ENCODE assay signal across 21 cellular contexts in the genomic region with DNA sequence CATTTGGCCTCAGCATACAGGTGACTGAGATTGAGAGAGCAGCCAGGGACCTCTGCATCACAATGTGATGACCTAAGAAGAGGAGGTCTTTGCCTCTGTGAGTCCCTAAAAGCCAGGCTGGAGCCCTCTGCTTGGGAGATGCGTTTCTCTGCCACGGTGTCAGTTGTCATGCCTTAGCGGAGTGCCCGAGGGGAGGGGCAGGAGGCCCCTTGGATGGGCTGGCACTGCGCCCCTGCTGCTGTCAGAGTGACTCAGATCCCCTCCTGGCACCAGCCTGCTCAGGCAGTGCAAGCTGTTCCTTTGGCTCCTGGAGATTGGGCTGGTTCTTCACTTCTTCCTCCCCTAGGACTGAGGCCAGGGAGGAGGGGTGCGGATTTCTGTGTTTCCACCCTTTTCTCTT.
DNase-seq lines count a peak whose midpoint lies in the region; ATAC-seq, FAIRE-seq and TF ChIP-seq lines count a peak whose summit lies in the region.
"Had no signal": no experiment of that assay in that cellular context is flagged by ENCODE, and none has a peak within 500 bp of the region (broad histone marks: within the 10 kb centered on the region; RNA-seq: fewer than 3 reads in every experiment).

No MANE protein-coding gene starts in this region.

- no peaks in the 10 kb centered on the region for H3K9me3 ChIP-seq in H9 (ENCODE audit: control insufficient read depth, low read depth, low read length)
- no peaks in the 10 kb centered on the region for H3K9me3 ChIP-seq in H1 (ENCODE audit: insufficient read depth in 2 of 2, low read depth in 1 of 2, low read length in 1 of 2)
- H3K9me3 ChIP-seq: BLaER1 treated with 17β-estradiol and CSF1 and Interleukin-3, amounts not matched to agents 10 nM and 100 nM; heart right ventricle; prostate gland; SJSA1 had no signal

- H3K36me3 Mint-ChIP-seq in H9 (ENCODE audit: insufficient read depth in 1 of 3, low read depth in 3 of 3) = no peaks in the 10 kb centered on the region
- H3K36me3 Mint-ChIP-seq: memory B cell; naive thymus-derived CD8-positive, alpha-beta T cell; stimulated activated memory B cell treated with anti-CD40 and anti-IgM and Interleukin-4, amounts not matched to agents 10 μg/mL and 1 μg/mL and 100 μg/mL, for 72 hours had no signal

- WGBS in H9 (ENCODE audit: extremely low coverage, insufficient read length, low lambda C conversion rate) = no CpG with 5 or more reads among the region's 6 CpGs
- WGBS in H1 (ENCODE audit: extremely low coverage in 1 of 2, insufficient coverage in 1 of 2, insufficient read length in 1 of 2, insufficient replicate concordance in 2 of 2, low coverage in 1 of 2, low lambda C conversion rate in 2 of 2, missing lambda C conversion rate in 1 of 2), 2 experiments = 70% methylated on average over 5 of the region's 6 CpGs; no CpG with 5 or more reads in 1 of the 2 experiments

- no peaks in the 10 kb centered on the region for H3K27me3 ChIP-seq in H9 (ENCODE audit: insufficient read depth, low read length)
- no peaks in the 10 kb centered on the region; a peak in 1 of 7 replicates for H3K27me3 ChIP-seq in H1 (replicated peaks in 1 of 4; ENCODE audit: control insufficient read depth in 3 of 4, extremely low read depth in 1 of 4, insufficient read depth in 3 of 4, low read length in 3 of 4)
- H3K27me3 ChIP-seq: BLaER1 treated with 17β-estradiol and CSF1 and Interleukin-3, amounts not matched to agents 10 nM and 100 nM; tibial nerve had no signal

- peaks cover 47% of the 10 kb centered on the region for H3K27me3 Mint-ChIP-seq in H9 (ENCODE audit: low read depth)

- no peak for FAIRE-seq in H1 (lab: Jason Lieb, UNC)
- FAIRE-seq: GM18507, islet of Langerhans had no signal

- H3K4me3 Mint-ChIP-seq in H9 = no peak overlapping the region
- H3K4me3 Mint-ChIP-seq: HFFc6; memory B cell; naive thymus-derived CD8-positive, alpha-beta T cell; stimulated activated memory B cell treated with anti-CD40 and anti-IgM and Interleukin-4, amounts not matched to agents 10 μg/mL and 1 μg/mL and 100 μg/mL, for 72 hours had no signal

- H3K23me2 ChIP-seq in H9 (ENCODE audit: insufficient read length, low read depth, low read length, poor library complexity, severe bottlenecking) (no peaks in the 10 kb centered on the region), H1 (ENCODE audit: low read depth, low read length) (no peaks in the 10 kb centered on the region)

- no peak for ATAC-seq in HG03108 (IDR thresholded peaks at IDR 0.05; ENCODE audit: unreplicated experiment)
- ATAC-seq: naive thymus-derived CD8-positive, alpha-beta T cell; stimulated activated memory B cell treated with anti-CD40 and anti-IgM and Interleukin-4, amounts not matched to agents 10 μg/mL and 1 μg/mL and 100 μg/mL, for 72 hours had no signal

- peaks cover 4 to 19% of the 10 kb centered on the region in 2 experiments; a peak in 3 of 4 replicates for H3K4me1 Mint-ChIP-seq in H9
- H3K4me1 Mint-ChIP-seq: memory B cell; naive thymus-derived CD8-positive, alpha-beta T cell; stimulated activated memory B cell treated with anti-CD40 and anti-IgM and Interleukin-4, amounts not matched to agents 10 μg/mL and 1 μg/mL and 100 μg/mL, for 72 hours had no signal

- TF ChIP-seq RAD21 in H1 (IDR thresholded peaks at IDR 0.05 in 1 of 2, conservative IDR thresholded peaks at IDR 0.05 in 1 of 2; ENCODE audit: low read depth in 2 of 2, low read length in 2 of 2) = no peak

- DNase-seq in Daoy (ENCODE audit: low read depth) (peak; percentile 86), H9 (peak; percentile 57), NCI-H345 treated with DMSO at 0.1 percent for 48 hours (lab: John Stamatoyannopoulos, UW; ENCODE audit: unreplicated experiment) (peak; percentile 53), H1 (ENCODE audit: low read depth in 1 of 2, low spot score in 2 of 2) (no peak), RKO (ENCODE audit: low spot score) (no peak), NCI-H2107 treated with DMSO at 0.1 percent for 48 hours (lab: John Stamatoyannopoulos, UW; ENCODE audit: unreplicated experiment) (no peak)
- DNase-seq: activated CD8-positive, alpha-beta memory T cell treated with anti-CD3 and anti-CD28 coated beads, Interleukin-2, amount 50 U/mL, for 4 hours; activated effector memory CD4-positive, alpha-beta T cell treated with anti-CD3 and anti-CD28 coated beads, Interleukin-2, amount 50 U/mL, for 16 hours; heart right ventricle; HFFc6; Kasumi-1; naive thymus-derived CD8-positive, alpha-beta T cell had no signal

- H3K27ac ChIP-seq in H9 (ENCODE audit: insufficient read length, low read depth, low read length) = no peak overlapping the region
- H3K27ac ChIP-seq in H1 (ENCODE audit: low read depth, low read length) = no peak overlapping the region
- H3K27ac ChIP-seq: BLaER1 treated with 17β-estradiol and CSF1 and Interleukin-3, amounts not matched to agents 10 nM and 100 nM; heart right ventricle; prostate gland; SJSA1; tibial nerve had no signal

- H4K5ac ChIP-seq in H9 (ENCODE audit: insufficient read length, low read depth, low read length) (no peak overlapping the region), H1 (ENCODE audit: insufficient read length, low read depth, low read length) (no peak overlapping the region)

- H3K4me1 ChIP-seq in H9 (ENCODE audit: insufficient read depth, low read length) (no peaks in the 10 kb centered on the region), H1 (replicated peaks in 1 of 4; ENCODE audit: control insufficient read depth in 3 of 4, insufficient read depth in 4 of 4, low read length in 3 of 4) (peaks cover 0 to 9% (median 2%) of the 10 kb centered on the region in 4 experiments; a peak in 2 of 7 replicates)
- H3K4me1 ChIP-seq: BLaER1 treated with 17β-estradiol and CSF1 and Interleukin-3, amounts not matched to agents 10 nM and 100 nM; prostate gland; SJSA1; tibial nerve had no signal

- H4K91ac ChIP-seq in H9 (ENCODE audit: insufficient read length, low read depth, low read length) (no peak overlapping the region), H1 (replicated peaks; ENCODE audit: insufficient read length, low read length) (no peak overlapping the region)

- POLR2A ChIA-PET in H1 (lab: Charles Lee; ENCODE audit: partially characterized antibody) = interaction anchor here (0.6 kb wide), 1 partner anchor 9 kb away, joined by 3 read pairs; no protein-coding TSS in a partner anchor

- no peak overlapping the region for H3T11ph ChIP-seq in H9 (ENCODE audit: low read length)

- no peak for TF ChIP-seq EP300 in H1 (IDR thresholded peaks at IDR 0.05; ENCODE audit: borderline replicate concordance in 1 of 2, low read depth in 2 of 2, low read length in 2 of 2)

- H3K4me2 ChIP-seq in H9 (ENCODE audit: insufficient read depth, insufficient read length, low read length) = no peak overlapping the region
- H3K4me2 ChIP-seq in H1 (ENCODE audit: insufficient read depth in 1 of 2, low read depth in 2 of 2, low read length in 2 of 2) = no peak overlapping the region; a peak in 1 of 4 replicates
- H3K4me2 ChIP-seq: BLaER1 treated with 17β-estradiol and CSF1 and Interleukin-3, amounts not matched to agents 10 nM and 100 nM had no signal

- no peak overlapping the region for H2BK20ac ChIP-seq in H9 (ENCODE audit: low read depth, low read length, poor library complexity, severe bottlenecking)
- no peak overlapping the region for H2BK20ac ChIP-seq in H1 (ENCODE audit: low read length)

- H2BK5ac ChIP-seq in H9 (ENCODE audit: insufficient read length, low read length) (no peak overlapping the region), H1 (ENCODE audit: low read depth, low read length) (no peak overlapping the region)

- CTCF ChIA-PET in H1 (lab: Charles Lee; ENCODE audit: partially characterized antibody) = interaction anchor here (0.8 to 2.8 kb wide), 4 partner anchors 52 to 124 kb away, joined by 3 to 14 read pairs (median 4); no protein-coding TSS in a partner anchor

- H3K79me2 ChIP-seq in H9 (ENCODE audit: insufficient read depth, low read length) (no peaks in the 10 kb centered on the region), H1 (ENCODE audit: control insufficient read depth in 1 of 2, insufficient read depth in 2 of 2, low read length in 2 of 2) (no peaks in the 10 kb centered on the region)

- TF ChIP-seq CTCF in H9 (conservative IDR thresholded peaks at IDR 0.05) (no peak), H1 (IDR thresholded peaks at IDR 0.05; ENCODE audit: control extremely low read depth in 1 of 3, insufficient read depth in 1 of 3, low read depth in 1 of 3, low read length in 3 of 3) (no peak)

- H3K4ac ChIP-seq in H9 (ENCODE audit: low read depth, low read length) (no peak overlapping the region), H1 (replicated peaks; ENCODE audit: insufficient read length, low read depth, low read length) (no peak overlapping the region)

- H2BK12ac ChIP-seq in H9 (ENCODE audit: insufficient read length, low read depth, low read length) = no peak overlapping the region
- H2BK12ac ChIP-seq in H1 (ENCODE audit: low read depth, low read length) = no peak overlapping the region

- H2AFZ ChIP-seq in H9 (ENCODE audit: low read length) = no peak overlapping the region
- 0 out of 2 replicates have a peak overlapping the region, but pooled peaks have one; percentile 4 for H2AFZ ChIP-seq in H1 (ENCODE audit: low read length)

- H2BK120ac ChIP-seq in H9 (ENCODE audit: low read depth, low read length, poor library complexity, severe bottlenecking) (no peak overlapping the region), H1 (replicated peaks; ENCODE audit: low read depth, low read length) (no peak overlapping the region)

- H3K23ac ChIP-seq in H9 (ENCODE audit: insufficient read length, low read depth, low read length) = no peak overlapping the region
- H3K23ac ChIP-seq in H1 (ENCODE audit: insufficient read length) = no peak overlapping the region

- H3K18ac ChIP-seq in H9 (ENCODE audit: insufficient read length, low read depth, low read length) (no peak overlapping the region), H1 (ENCODE audit: extremely low read depth, low read length) (no peak overlapping the region)

- H3K79me1 ChIP-seq in H9 (ENCODE audit: insufficient read depth, low read depth, low read length, poor library complexity, severe bottlenecking) = no peaks in the 10 kb centered on the region
- H3K79me1 ChIP-seq in H1 (ENCODE audit: low read depth, low read length) = no peaks in the 10 kb centered on the region

- no peak overlapping the region for H2AK5ac ChIP-seq in H9 (ENCODE audit: insufficient read length, low read length)
- peak overlapping the region; percentile 2; the same call in 1 of the 2 replicates for H2AK5ac ChIP-seq in H1 (ENCODE audit: low read depth, low read length)

- no peaks in the 10 kb centered on the region for H3K36me3 ChIP-seq in H1 (ENCODE audit: control insufficient read depth in 2 of 4, insufficient read depth in 4 of 4, low read length in 3 of 4)
- H3K36me3 ChIP-seq: BLaER1 treated with 17β-estradiol and CSF1 and Interleukin-3, amounts not matched to agents 10 nM and 100 nM; heart right ventricle; prostate gland; SJSA1; tibial nerve had no signal

- H2BK15ac ChIP-seq in H9 (ENCODE audit: low read depth, low read length) = no peak overlapping the region
- no peak overlapping the region for H2BK15ac ChIP-seq in H1 (ENCODE audit: low read length)

- H3K14ac ChIP-seq in H9 (ENCODE audit: insufficient read depth, low read length) (no peak overlapping the region), H1 (ENCODE audit: insufficient read length) (no peak overlapping the region)

- H4K8ac ChIP-seq in H9 (replicated peaks; ENCODE audit: insufficient read length, low read depth, low read length) (no peak overlapping the region), H1 (ENCODE audit: extremely low read depth, insufficient read depth, low read length) (no peak overlapping the region)

- H3K56ac ChIP-seq in H9 (ENCODE audit: insufficient read length, low read depth, low read length) (no peak overlapping the region), H1 (replicated peaks; ENCODE audit: insufficient read length, low read depth, low read length) (no peak overlapping the region)

- H3K9ac ChIP-seq in H9 (ENCODE audit: extremely low read depth, insufficient read length, low read length) = no peak overlapping the region
- no peak overlapping the region for H3K9ac ChIP-seq in H1 (replicated peaks in 1 of 4; ENCODE audit: extremely low read depth in 1 of 4, low read depth in 3 of 4, low read length in 3 of 4)
- H3K9ac ChIP-seq: BLaER1 treated with 17β-estradiol and CSF1 and Interleukin-3, amounts not matched to agents 10 nM and 100 nM had no signal

- TF ChIP-seq POLR2A in H1 (IDR thresholded peaks at IDR 0.05; ENCODE audit: control extremely low read depth in 1 of 2, low read depth in 2 of 2, low read length in 2 of 2) = no peak

- H4K20me1 ChIP-seq in H9 (ENCODE audit: control insufficient read depth, insufficient read depth, insufficient read length) = no peaks in the 10 kb centered on the region
- H4K20me1 ChIP-seq in H1 (replicated peaks in 1 of 2; ENCODE audit: control insufficient read depth in 1 of 2, insufficient read depth in 2 of 2, low read length in 2 of 2) = no peaks in the 10 kb centered on the region
- H4K20me1 ChIP-seq: BLaER1 treated with 17β-estradiol and CSF1 and Interleukin-3, amounts not matched to agents 10 nM and 100 nM had no signal

- no peak overlapping the region; a peak in 1 of 7 replicates for H3K27ac Mint-ChIP-seq in H9
- H3K27ac Mint-ChIP-seq: HFFc6; memory B cell; naive thymus-derived CD8-positive, alpha-beta T cell; stimulated activated memory B cell treated with anti-CD40 and anti-IgM and Interleukin-4, amounts not matched to agents 10 μg/mL and 1 μg/mL and 100 μg/mL, for 72 hours had no signal

- no peaks in the 10 kb centered on the region for H3K9me3 Mint-ChIP-seq in H9
- H3K9me3 Mint-ChIP-seq: HFFc6; memory B cell; naive thymus-derived CD8-positive, alpha-beta T cell; stimulated activated memory B cell treated with anti-CD40 and anti-IgM and Interleukin-4, amounts not matched to agents 10 μg/mL and 1 μg/mL and 100 μg/mL, for 72 hours had no signal

- no peak overlapping the region for H3K4me3 ChIP-seq in H1 (ENCODE audit: extremely low read depth in 1 of 4, insufficient read depth in 2 of 4, low read depth in 3 of 4, low read length in 4 of 4)
- H3K4me3 ChIP-seq: BLaER1 treated with 17β-estradiol and CSF1 and Interleukin-3, amounts not matched to agents 10 nM and 100 nM; heart right ventricle; prostate gland; SJSA1; tibial nerve had no signal

Comparison
In these comparisons a context has a peak if more than half of its experiments do, and no peak if none do; other contexts are left out.
1. DNase-seq: peak in Daoy (single experiment), H9 (single experiment) and NCI-H345 treated with DMSO at 0.1 percent for 48 hours (single experiment); none in H1 (0 of 2), RKO (single experiment) and NCI-H2107 treated with DMSO at 0.1 percent for 48 hours (single experiment).